ENCODE assay signal across 16 cellular contexts in the genomic region with DNA sequence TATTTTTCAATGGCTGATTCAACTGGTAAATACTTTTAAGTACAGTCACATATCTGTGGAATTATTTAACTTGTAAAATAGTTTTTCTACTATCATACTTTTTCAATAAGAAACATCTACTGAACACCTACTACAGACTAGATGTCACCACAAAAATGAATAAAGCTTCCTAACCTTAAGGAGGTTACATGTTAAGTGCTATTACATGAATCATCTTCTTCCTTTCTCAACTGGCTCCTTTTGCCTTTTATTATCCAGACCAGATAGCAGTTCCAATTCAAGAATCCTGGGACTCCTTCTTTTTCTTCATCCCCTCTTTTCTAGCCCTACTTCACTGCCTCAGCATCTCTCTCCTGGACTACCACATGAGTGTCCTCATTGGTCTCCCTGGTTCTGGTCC.
"Had no signal": no experiment of that assay in that cellular context is flagged by ENCODE, and none has a peak within 500 bp of the region (broad histone marks: within the 10 kb centered on the region; RNA-seq: fewer than 3 reads in every experiment).

No MANE protein-coding gene starts in this region.

- H3K9ac ChIP-seq: neural progenitor cell had no signal

- ATAC-seq: body of pancreas, left cardiac atrium, lower lobe of right lung, pancreas had no signal

- H3K36me3 ChIP-seq: neural progenitor cell, pancreas, stomach, thoracic aorta had no signal

- H3K27me3 Mint-ChIP-seq: activated CD4-positive, alpha-beta memory T cell treated with anti-CD3 and anti-CD28 coated beads for 36 hours had no signal

- H3K4me3 Mint-ChIP-seq: activated CD4-positive, alpha-beta memory T cell treated with anti-CD3 and anti-CD28 coated beads for 36 hours; endodermal cell; mesothelial cell of epicardium; neural progenitor cell; T-helper 2 cell treated with Interferon-gamma antibody and Interleukin-4, amounts not matched to agents 5 μg/mL and 100 μg/mL, for 36 hours had no signal

- H3K27ac ChIP-seq: body of pancreas, lower lobe of right lung, neural progenitor cell, pancreas, stomach, thoracic aorta had no signal

- H3K9me3 Mint-ChIP-seq: activated CD4-positive, alpha-beta memory T cell treated with anti-CD3 and anti-CD28 coated beads for 36 hours; endodermal cell; mesothelial cell of epicardium; neural progenitor cell; T-helper 2 cell treated with Interferon-gamma antibody and Interleukin-4, amounts not matched to agents 5 μg/mL and 100 μg/mL, for 36 hours had no signal

- H3K4me3 ChIP-seq: body of pancreas, lower lobe of right lung, neural progenitor cell, pancreas, stomach, thoracic aorta had no signal

- H3K9me3 ChIP-seq: body of pancreas, lower lobe of right lung, pancreas, stomach, thoracic aorta had no signal

- H2AFZ ChIP-seq: neural progenitor cell had no signal

- DNase-seq: activated CD4-positive, alpha-beta memory T cell treated with anti-CD3 and anti-CD28 coated beads for 36 hours; activated naive CD4-positive, alpha-beta T cell treated with Interleukin-2 at 50 U/mL for 16 hours; body of pancreas; cerebellar nuclear complex; dermis blood vessel endothelial cell; endodermal cell; glutamatergic neuron; left cardiac atrium; lower lobe of right lung; pancreas; stimulated activated CD4-positive, alpha-beta T cell treated with anti-CD3 and anti-CD28 coated beads, Interleukin-4, amount 100 ng/mL, for 4 hours; stomach had no signal

- H3K27me3 ChIP-seq: body of pancreas, neural progenitor cell, pancreas, stomach had no signal

- H3K27ac Mint-ChIP-seq: activated CD4-positive, alpha-beta memory T cell treated with anti-CD3 and anti-CD28 coated beads for 36 hours; endodermal cell; mesothelial cell of epicardium; neural progenitor cell; T-helper 2 cell treated with Interferon-gamma antibody and Interleukin-4, amounts not matched to agents 5 μg/mL and 100 μg/mL, for 36 hours had no signal

- H3K36me3 Mint-ChIP-seq: mesothelial cell of epicardium had no signal

- H3K4me2 ChIP-seq: neural progenitor cell had no signal
